Comparison of ENCODE assay signal across 23 cellular contexts in the genomic region with DNA sequence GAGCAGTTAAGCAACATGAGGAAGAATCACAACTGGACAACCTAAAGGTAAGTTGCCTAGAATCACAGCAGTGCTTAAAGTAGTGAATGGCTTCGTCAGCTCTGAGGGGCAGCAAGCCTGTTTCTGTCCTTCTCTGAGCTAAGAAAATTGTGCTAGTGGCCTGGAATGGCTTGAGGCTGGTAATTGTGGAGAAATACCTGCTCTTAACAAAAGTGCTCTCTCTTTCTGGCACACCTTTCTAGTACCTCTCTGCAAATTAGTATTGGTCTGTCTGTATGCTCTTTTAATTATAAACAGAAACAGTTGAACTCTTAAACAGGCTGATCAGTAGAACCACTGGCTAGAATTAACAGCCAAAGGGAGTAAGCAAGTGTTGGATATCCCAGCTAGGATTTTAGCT. TPM values are rescaled to one million over a fixed set of nuclear protein-coding genes. Genes with fewer than 3 reads are reported as not detected.
DNase-seq lines count a peak whose midpoint lies in the region; ATAC-seq and TF ChIP-seq lines count a peak whose summit lies in the region.
"Had no signal": no experiment of that assay in that cellular context is flagged by ENCODE, and none has a peak within 500 bp of the region (broad histone marks: within the 10 kb centered on the region; RNA-seq: fewer than 3 reads in every experiment).

No MANE protein-coding gene starts in this region.

- H3K27me3 Mint-ChIP-seq in stimulated activated naive B cell treated with anti-CD40 and anti-IgM and Interleukin-4, amounts not matched to agents 10 μg/mL and 1 μg/mL and 100 μg/mL, for 72 hours = no peaks in the 10 kb centered on the region
- H3K27me3 Mint-ChIP-seq: IgD-negative memory B cell had no signal

- H3K4me3 Mint-ChIP-seq in stimulated activated naive B cell treated with anti-CD40 and anti-IgM and Interleukin-4, amounts not matched to agents 10 μg/mL and 1 μg/mL and 100 μg/mL, for 72 hours = no peak overlapping the region
- H3K4me3 Mint-ChIP-seq: CD8-positive, alpha-beta memory T cell had no signal

- intact Hi-C loops in left ventricle myocardium inferior (cut with micrococcal nuclease) = no loop called here
- intact Hi-C loops in left cardiac atrium (cut with DNase I) = no loop called here
- intact Hi-C loops in lower lobe of right lung (cut with DNase I) = no loop called here

- no peaks in the 10 kb centered on the region for H3K27me3 ChIP-seq in left ventricle myocardium inferior (ENCODE audit: low read depth)
- no peaks in the 10 kb centered on the region for H3K27me3 ChIP-seq in lower lobe of right lung (ENCODE audit: low read depth)
- H3K27me3 ChIP-seq: SJSA1 had no signal

- DNase-seq in left ventricle myocardium inferior (no peak), left cardiac atrium (no peak), lower lobe of right lung (no peak)
- DNase-seq in stimulated activated naive B cell treated with anti-CD40 and anti-IgM and Interleukin-4, amounts not matched to agents 10 μg/mL and 1 μg/mL and 100 μg/mL, for 72 hours = no peak
- DNase-seq in activated CD4-positive, alpha-beta T cell treated with anti-CD3 and anti-CD28 coated beads for 48 hours = no peak
- DNase-seq: AML-193; Calu3; CD8-positive, alpha-beta memory T cell; DMS153; Kasumi-1; NCI-H1694; NCI-H2081; NCI-H2171; NCI-H345; NCI-H524; NCI-H82; OCI-M1 had no signal

- H3K4me3 ChIP-seq in left ventricle myocardium inferior (no peak overlapping the region), lower lobe of right lung (no peak overlapping the region)
- H3K4me3 ChIP-seq: SJSA1 had no signal

- H3K4me1 ChIP-seq in left ventricle myocardium inferior (peaks cover 87% of the 10 kb centered on the region), lower lobe of right lung (peaks cover 75% of the 10 kb centered on the region)

- peaks cover 13 to 19% of the 10 kb centered on the region in 2 donors for H3K36me3 Mint-ChIP-seq in stimulated activated naive B cell treated with anti-CD40 and anti-IgM and Interleukin-4, amounts not matched to agents 10 μg/mL and 1 μg/mL and 100 μg/mL, for 72 hours
- H3K36me3 Mint-ChIP-seq: IgD-negative memory B cell had no signal

- no peaks in the 10 kb centered on the region for H3K36me3 ChIP-seq in left ventricle myocardium inferior
- peaks cover 2% of the 10 kb centered on the region for H3K36me3 ChIP-seq in lower lobe of right lung

- peaks cover 35 to 69% of the 10 kb centered on the region in 2 donors for H3K4me1 Mint-ChIP-seq in stimulated activated naive B cell treated with anti-CD40 and anti-IgM and Interleukin-4, amounts not matched to agents 10 μg/mL and 1 μg/mL and 100 μg/mL, for 72 hours

- no peaks in the 10 kb centered on the region for H3K9me3 Mint-ChIP-seq in stimulated activated naive B cell treated with anti-CD40 and anti-IgM and Interleukin-4, amounts not matched to agents 10 μg/mL and 1 μg/mL and 100 μg/mL, for 72 hours
- H3K9me3 Mint-ChIP-seq: CD8-positive, alpha-beta memory T cell; IgD-negative memory B cell had no signal

- H3K27ac Mint-ChIP-seq in stimulated activated naive B cell treated with anti-CD40 and anti-IgM and Interleukin-4, amounts not matched to agents 10 μg/mL and 1 μg/mL and 100 μg/mL, for 72 hours = peak overlapping the region; percentile 56
- H3K27ac Mint-ChIP-seq: IgD-negative memory B cell had no signal

- ATAC-seq in left cardiac atrium = no peak
- peak; percentile 18 to 61 for ATAC-seq in lower lobe of right lung
- ATAC-seq in stimulated activated naive B cell treated with anti-CD40 and anti-IgM and Interleukin-4, amounts not matched to agents 10 μg/mL and 1 μg/mL and 100 μg/mL, for 72 hours (replicated peaks) = no peak
- ATAC-seq in SK-N-SH treated with all-trans-retinoic acid at 6 μM for 48 hours = no peak
- no peak for ATAC-seq in GM21360 (IDR thresholded peaks at IDR 0.05; ENCODE audit: unreplicated experiment)
- ATAC-seq: HCT116 had no signal

- no peaks in the 10 kb centered on the region for H3K9me3 ChIP-seq in left ventricle myocardium inferior (replicated peaks)
- H3K9me3 ChIP-seq in lower lobe of right lung = no peaks in the 10 kb centered on the region
- H3K9me3 ChIP-seq: SJSA1 had no signal

- TF ChIP-seq CTCF in left ventricle myocardium inferior (IDR thresholded peaks at IDR 0.05; ENCODE audit: borderline replicate concordance) (no peak), lower lobe of right lung (IDR thresholded peaks at IDR 0.05) (no peak)

- H3K27ac ChIP-seq in left ventricle myocardium inferior (replicated peaks) (peak overlapping the region; percentile 24), lower lobe of right lung (no peak overlapping the region)
- H3K27ac ChIP-seq: C4-2B, SJSA1 had no signal

TF ChIP-seq in SK-N-SH treated with all-trans-retinoic acid at 6 μM for 48 hours, 23 proteins besides CTCF, POLR2A, EP300 and RAD21 (continues in another document):
- TF ChIP-seq ESRRG (CRISPR knock-in tag; IDR thresholded peaks at IDR 0.05) (no peak), POU6F1 (CRISPR knock-in tag; IDR thresholded peaks at IDR 0.05; ENCODE audit: borderline replicate concordance, low read depth) (no peak), CSRNP3 (CRISPR knock-in tag; IDR thresholded peaks at IDR 0.05) (no peak), ZNF70 (CRISPR knock-in tag; IDR thresholded peaks at IDR 0.05) (no peak), TOX (CRISPR knock-in tag; IDR thresholded peaks at IDR 0.05; ENCODE audit: borderline replicate concordance) (no peak), ARNTL (CRISPR knock-in tag; IDR thresholded peaks at IDR 0.05; ENCODE audit: borderline replicate concordance, low read depth) (no peak), BACH2 (CRISPR knock-in tag; IDR thresholded peaks at IDR 0.05; ENCODE audit: borderline replicate concordance) (no peak), PPARA (CRISPR knock-in tag; IDR thresholded peaks at IDR 0.05; ENCODE audit: borderline replicate concordance) (no peak), ISL1 (CRISPR knock-in tag; IDR thresholded peaks at IDR 0.05) (no peak)
- TF ChIP-seq, protein P1, sequence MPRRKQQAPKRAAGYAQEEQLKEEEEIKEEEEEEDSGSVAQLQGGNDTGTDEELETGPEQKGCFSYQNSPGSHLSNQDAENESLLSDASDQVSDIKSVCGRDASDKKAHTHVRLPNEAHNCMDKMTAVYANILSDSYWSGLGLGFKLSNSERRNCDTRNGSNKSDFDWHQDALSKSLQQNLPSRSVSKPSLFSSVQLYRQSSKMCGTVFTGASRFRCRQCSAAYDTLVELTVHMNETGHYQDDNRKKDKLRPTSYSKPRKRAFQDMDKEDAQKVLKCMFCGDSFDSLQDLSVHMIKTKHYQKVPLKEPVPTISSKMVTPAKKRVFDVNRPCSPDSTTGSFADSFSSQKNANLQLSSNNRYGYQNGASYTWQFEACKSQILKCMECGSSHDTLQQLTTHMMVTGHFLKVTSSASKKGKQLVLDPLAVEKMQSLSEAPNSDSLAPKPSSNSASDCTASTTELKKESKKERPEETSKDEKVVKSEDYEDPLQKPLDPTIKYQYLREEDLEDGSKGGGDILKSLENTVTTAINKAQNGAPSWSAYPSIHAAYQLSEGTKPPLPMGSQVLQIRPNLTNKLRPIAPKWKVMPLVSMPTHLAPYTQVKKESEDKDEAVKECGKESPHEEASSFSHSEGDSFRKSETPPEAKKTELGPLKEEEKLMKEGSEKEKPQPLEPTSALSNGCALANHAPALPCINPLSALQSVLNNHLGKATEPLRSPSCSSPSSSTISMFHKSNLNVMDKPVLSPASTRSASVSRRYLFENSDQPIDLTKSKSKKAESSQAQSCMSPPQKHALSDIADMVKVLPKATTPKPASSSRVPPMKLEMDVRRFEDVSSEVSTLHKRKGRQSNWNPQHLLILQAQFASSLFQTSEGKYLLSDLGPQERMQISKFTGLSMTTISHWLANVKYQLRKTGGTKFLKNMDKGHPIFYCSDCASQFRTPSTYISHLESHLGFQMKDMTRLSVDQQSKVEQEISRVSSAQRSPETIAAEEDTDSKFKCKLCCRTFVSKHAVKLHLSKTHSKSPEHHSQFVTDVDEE (CRISPR knock-in tag; IDR thresholded peaks at IDR 0.05) = no peak

RNA-seq across cellular contexts. Expression of gene SNX1, which starts 11.6 kb away (rescaled TPM):
- total RNA-seq in left ventricle myocardium inferior = 72.1 TPM
- 100 to 1,000 TPM in 1 of 2 donors, 10 to 100 TPM in 1; 92.7 to 108 TPM for total RNA-seq in left cardiac atrium
- 157 TPM for total RNA-seq in lower lobe of right lung

RNA-seq across cellular contexts. Expression of gene CIAO2A, which starts 13.7 kb away (rescaled TPM):
- total RNA-seq in left ventricle myocardium inferior = 71.0 TPM
- 10 to 100 TPM; 49.1 to 55.2 TPM for total RNA-seq in left cardiac atrium
- total RNA-seq in lower lobe of right lung = 56.3 TPM

RNA-seq across cellular contexts. Expression of gene SNX22, which starts 44.2 kb away (rescaled TPM):
- total RNA-seq in left ventricle myocardium inferior (2.0 TPM), left cardiac atrium (10 to 100 TPM; 28.9 to 29.8 TPM), lower lobe of right lung (17.4 TPM)

RNA-seq across cellular contexts. Expression of gene PPIB, which starts 55.5 kb away (rescaled TPM):
- total RNA-seq in left ventricle myocardium inferior (102 TPM), left cardiac atrium (100 to 1,000 TPM; 256 to 257 TPM), lower lobe of right lung (323 TPM)

Comparison
In these comparisons a context has a peak if more than half of its experiments do, and no peak if none do; other contexts are left out.
1. ATAC-seq: peak in lower lobe of right lung (2 of 2); none in left cardiac atrium (0 of 2), stimulated activated naive B cell treated with anti-CD40 and anti-IgM and Interleukin-4, amounts not matched to agents 10 μg/mL and 1 μg/mL and 100 μg/mL, for 72 hours (0 of 2), SK-N-SH treated with all-trans-retinoic acid at 6 μM for 48 hours (single experiment) and GM21360 (single experiment).